In genomic region chr7:538764-539685, GRCh38 we compare ENCODE assay signal across 14 cellular contexts. TPM values are rescaled to one million over a fixed set of nuclear protein-coding genes. Genes with fewer than 3 reads are reported as not detected.
DNase-seq lines count a peak whose midpoint lies in the region; ATAC-seq, FAIRE-seq and TF ChIP-seq lines count a peak whose summit lies in the region.
"Had no signal": no experiment of that assay in that cellular context is flagged by ENCODE, and none has a peak within 500 bp of the region (broad histone marks: within the 10 kb centered on the region; RNA-seq: fewer than 3 reads in every experiment).

No MANE protein-coding gene starts in this region.

- TF ChIP-seq CTCF in K562 (IDR thresholded peaks at IDR 0.05 in 2 of 3, conservative IDR thresholded peaks at IDR 0.05 in 1 of 3; ENCODE audit: insufficient read depth in 2 of 3, low read depth in 1 of 3, low read length in 3 of 3), result no peak
- no peak for TF ChIP-seq CTCF in lower lobe of right lung (IDR thresholded peaks at IDR 0.05)

- H3K27ac ChIP-seq in K562 (ENCODE audit: extremely low read depth, low read depth, low read length), result no peak overlapping the region
- peak overlapping the region; percentile 81 for H3K27ac ChIP-seq in lower lobe of right lung
- H3K27ac ChIP-seq: KMS-11, left ventricle myocardium inferior had no signal

- no peaks in the 10 kb centered on the region for H3K9me1 ChIP-seq in K562 (ENCODE audit: control insufficient read depth, insufficient read depth, low read length)

- H3K4me1 ChIP-seq in K562 (replicated peaks in 1 of 2; ENCODE audit: control insufficient read depth in 2 of 2, insufficient read depth in 2 of 2, low read length in 2 of 2) (peaks cover 5 to 52% of the 10 kb centered on the region in 2 experiments; a peak in 4 of 5 replicates), lower lobe of right lung (peaks cover 7% of the 10 kb centered on the region)

- no peak for ATAC-seq in K562
- ATAC-seq in lower lobe of right lung, result peak; percentile 69 to 75
- ATAC-seq in natural killer cell treated with Interleukin-12 subunit alpha and Interleukin-12 subunit beta and Interleukin-15 and Interleukin-18, amount 100 ng/mL, for 72 hours, result no peak

- TF ChIP-seq POLR2A in K562 (conservative IDR thresholded peaks at IDR 0.05), result no peak

- intact Hi-C loops in K562 (cut with micrococcal nuclease), result no loop called here
- intact Hi-C loops in lower lobe of right lung (cut with DNase I), result no loop called here

- no peak overlapping the region for H3K4me2 ChIP-seq in K562 (ENCODE audit: insufficient read depth, low read length)
- H3K4me2 ChIP-seq: KMS-11 had no signal

- H3K4me3 Mint-ChIP-seq in natural killer cell treated with Interleukin-12 subunit alpha and Interleukin-12 subunit beta and Interleukin-15 and Interleukin-18, amount 100 ng/mL, for 72 hours, result no peak overlapping the region

- H3K27me3 Mint-ChIP-seq in natural killer cell treated with Interleukin-12 subunit alpha and Interleukin-12 subunit beta and Interleukin-15 and Interleukin-18, amount 100 ng/mL, for 72 hours, result peaks cover 0 to 3% of the 10 kb centered on the region in 2 donors

- FAIRE-seq in K562 (lab: Jason Lieb, UNC), result no peak
- FAIRE-seq in urothelium cell line (lab: Jason Lieb, UNC), result peak; percentile 32

- DNase-seq in DMS79 treated with DMSO at 0.1 percent for 48 hours (lab: John Stamatoyannopoulos, UW) (peak; percentile 13), DMS79 (lab: John Stamatoyannopoulos, UW) (no peak), K562 (ENCODE audit: extremely low read depth in 1 of 4, low spot score in 3 of 4) (no peak), lower lobe of right lung (peak; percentile 68), urothelium cell line (ENCODE audit: low spot score) (peak; percentile 41), hypothalamus (lab: John Stamatoyannopoulos, UW) (no peak), D341Med (ENCODE audit: low spot score) (no peak)
- no peak for DNase-seq in natural killer cell treated with Interleukin-12 subunit alpha and Interleukin-12 subunit beta and Interleukin-15 and Interleukin-18, amount 100 ng/mL, for 72 hours (ENCODE audit: low spot score)
- DNase-seq: activated T-cell treated with anti-CD3 and anti-CD28 coated beads, Interleukin-2, amount 50 U/mL, for 1 hour; DMS53; NCI-H2107; retina had no signal

- in situ Hi-C loops in K562 (cut with MboI), result no loop called here

- TF ChIP-seq RAD21 in K562 (CRISPR knock-in tag; conservative IDR thresholded peaks at IDR 0.05 in 1 of 2, IDR thresholded peaks at IDR 0.05 in 1 of 2), result no peak

- H3K9ac ChIP-seq in K562 (ENCODE audit: insufficient read depth in 1 of 2, low read depth in 2 of 2, low read length in 2 of 2), result peak overlapping the region in 1 of 2 experiments; percentile 43; a peak in 2 of 4 replicates
- H3K9ac ChIP-seq: KMS-11 had no signal

- H3K9me3 ChIP-seq in K562 (replicated peaks; ENCODE audit: control insufficient read depth, insufficient read depth, low read depth, low read length) (no peaks in the 10 kb centered on the region), lower lobe of right lung (no peaks in the 10 kb centered on the region)

- no peaks in the 10 kb centered on the region for H3K9me3 Mint-ChIP-seq in natural killer cell treated with Interleukin-12 subunit alpha and Interleukin-12 subunit beta and Interleukin-15 and Interleukin-18, amount 100 ng/mL, for 72 hours

- no peaks in the 10 kb centered on the region for H3K36me3 Mint-ChIP-seq in natural killer cell treated with Interleukin-12 subunit alpha and Interleukin-12 subunit beta and Interleukin-15 and Interleukin-18, amount 100 ng/mL, for 72 hours

- H3K36me3 ChIP-seq in K562 (ENCODE audit: control insufficient read depth, insufficient read depth, low read length) (no peaks in the 10 kb centered on the region), lower lobe of right lung (no peaks in the 10 kb centered on the region)
- H3K36me3 ChIP-seq: left ventricle myocardium inferior had no signal

- no peak for TF ChIP-seq EP300 in K562 (IDR thresholded peaks at IDR 0.05; ENCODE audit: low read length)

- H2AFZ ChIP-seq in K562 (ENCODE audit: low read depth, low read length), result no peak overlapping the region

- no peak overlapping the region for H3K27ac Mint-ChIP-seq in natural killer cell treated with Interleukin-12 subunit alpha and Interleukin-12 subunit beta and Interleukin-15 and Interleukin-18, amount 100 ng/mL, for 72 hours

- H3K27me3 ChIP-seq in K562 (ENCODE audit: control insufficient read depth in 2 of 2, insufficient read depth in 2 of 2, low read length in 2 of 2), result peaks cover 0 to 10% of the 10 kb centered on the region in 2 experiments; a peak in 2 of 5 replicates
- no peaks in the 10 kb centered on the region for H3K27me3 ChIP-seq in lower lobe of right lung (ENCODE audit: low read depth)

- no peaks in the 10 kb centered on the region for H4K20me1 ChIP-seq in K562 (replicated peaks; ENCODE audit: control insufficient read depth, insufficient read depth, low read length)

- POLR2A ChIA-PET in K562 (lab: Yijun Ruan, JAX), result interaction anchor here (0.5 to 0.9 kb wide), 2 partner anchors 21 to 37 kb away, joined by 3 to 5 read pairs; no protein-coding TSS in a partner anchor

- H3K79me2 ChIP-seq in K562 (ENCODE audit: control insufficient read depth, insufficient read depth, low read length), result no peaks in the 10 kb centered on the region

- CTCF ChIA-PET in K562 (lab: Yijun Ruan, JAX; ENCODE audit: low intra/inter-chr PET ratio), result no interaction called here

- no TSS peak for BruUV-seq in K562 (replicated peaks; lab: Mats Ljungman, UMichigan)

- H3K4me1 Mint-ChIP-seq in natural killer cell treated with Interleukin-12 subunit alpha and Interleukin-12 subunit beta and Interleukin-15 and Interleukin-18, amount 100 ng/mL, for 72 hours (ENCODE audit: low read depth in 2 of 2), result peaks cover 0 to 3% of the 10 kb centered on the region in 2 donors

- 76% methylated on average over 27 of the region's 37 CpGs for WGBS in K562 (ENCODE audit: insufficient coverage, low coverage, missing lambda C conversion rate)

- H3K4me3 ChIP-seq in K562 (no peak overlapping the region), lower lobe of right lung (no peak overlapping the region)
- H3K4me3 ChIP-seq: left ventricle myocardium inferior had no signal

TF ChIP-seq in K562, 482 proteins besides CTCF, POLR2A, EP300 and RAD21:
- no peak for TF ChIP-seq ZNF551 (CRISPR knock-in tag; IDR thresholded peaks at IDR 0.05)
- TF ChIP-seq ZBTB33 (CRISPR knock-in tag; IDR thresholded peaks at IDR 0.05), result peak; percentile 98

RNA-seq across cellular contexts. Expression of gene PDGFA, which starts 19.4 kb away (rescaled TPM):
- total RNA-seq in K562 (2011; cell fraction: chromatin; rRNA removed; ENCODE audit: low replicate concordance), result 21.5 and 51.6 TPM in 2 replicates
- total RNA-seq in K562 (2011; cell fraction: nucleolus; rRNA removed), result 36.1 and 57.4 TPM in 2 replicates
- 30.2 and 38.4 TPM in 2 replicates for total RNA-seq in K562 (2011; cell fraction: nucleoplasm; rRNA removed)
- 8.1 and 10.0 TPM in 2 replicates for total RNA-seq in K562 (2014; rRNA removed)
- total RNA-seq in K562 (2014; rRNA removed; fragmentation: Illumina TruSeq; extraction: Trizol), result 3.6 and 5.0 TPM in 2 replicates
- 4.6 and 6.1 TPM in 2 replicates for total RNA-seq in K562 (2015; rRNA removed; fragmentation: Illumina TruSeq; extraction: Trizol)
- total RNA-seq in K562 (2021), result 9.8 and 10.2 TPM in 2 replicates
- polyA plus RNA-seq in K562 (2011; rRNA removed), result 7.9 TPM in 2 replicates
- polyA plus RNA-seq in K562 (2011; cell fraction: cytosol; rRNA removed), result 5.2 and 10.8 TPM in 2 replicates
- polyA plus RNA-seq in K562 (2011; cell fraction: nucleus; rRNA removed), result 13.3 and 32.6 TPM in 2 replicates
- 6.4 and 9.1 TPM in 2 replicates for polyA plus RNA-seq in K562 (2012)
- 2.5 and 4.7 TPM in 2 replicates for polyA plus RNA-seq in K562 (2014; fragmentation: Illumina TruSeq; extraction: Trizol)
- polyA plus RNA-seq in K562 (2014; fragmentation: Nextera tagmentation; extraction: Ambion mirVana), result 1 to 10 TPM; 3.9 to 9.5 TPM
- 2.6 and 3.6 TPM in 2 replicates for polyA plus RNA-seq in K562 (2014; rRNA removed)
- polyA minus RNA-seq in K562 (2011; rRNA and poly(A)+ RNA removed), result 24.4 and 37.5 TPM in 2 replicates
- 34.5 and 45.2 TPM in 2 replicates for polyA minus RNA-seq in K562 (2011; cell fraction: cytosol; rRNA and poly(A)+ RNA removed)
- 11.0 and 13.5 TPM in 2 replicates for polyA minus RNA-seq in K562 (2011; cell fraction: nucleus; rRNA and poly(A)+ RNA removed)
- 27.1 TPM for total RNA-seq in lower lobe of right lung
- total RNA-seq in natural killer cell treated with Interleukin-12 subunit alpha and Interleukin-12 subunit beta and Interleukin-15 and Interleukin-18, amount 100 ng/mL, for 72 hours, result 1 to 10 TPM; 1.3 to 5.0 TPM

Comparison
In these comparisons a context has a peak if more than half of its experiments do, and no peak if none do; other contexts are left out.
1. DNase-seq: peak in DMS79 treated with DMSO at 0.1 percent for 48 hours (single experiment), lower lobe of right lung (single experiment) and urothelium cell line (single experiment); none in DMS79 (single experiment), K562 (0 of 4), natural killer cell treated with Interleukin-12 subunit alpha and Interleukin-12 subunit beta and Interleukin-15 and Interleukin-18, amount 100 ng/mL, for 72 hours (single experiment), hypothalamus (0 of 51) and D341Med (single experiment).
2. ATAC-seq: peak in lower lobe of right lung (2 of 2); none in K562 (single experiment) and natural killer cell treated with Interleukin-12 subunit alpha and Interleukin-12 subunit beta and Interleukin-15 and Interleukin-18, amount 100 ng/mL, for 72 hours (0 of 2).